ENCODE assay signal across 8 cellular contexts in genomic region chr22:38766076-38766777, GRCh38. TPM values are rescaled to one million over a fixed set of nuclear protein-coding genes. Genes with fewer than 3 reads are reported as not detected.
DNase-seq lines count a peak whose midpoint lies in the region; ATAC-seq and TF ChIP-seq lines count a peak whose summit lies in the region.

No MANE protein-coding gene starts in this region.

- POLR2A ChIA-PET in OCI-LY7 (lab: Charles Lee): no interaction called here

- peaks cover 6% of the 10 kb centered on the region for H3K4me1 Mint-ChIP-seq in CD14-positive monocyte

- no peak overlapping the region for H3K4me2 ChIP-seq in OCI-LY7 (ENCODE audit: low read length)

- H3K79me2 ChIP-seq in OCI-LY7 (ENCODE audit: insufficient read depth, low read depth, low read length): no peaks in the 10 kb centered on the region

- no peak overlapping the region for H3K4me3 Mint-ChIP-seq in CD14-positive monocyte

- H3K9me3 ChIP-seq in OCI-LY7 (ENCODE audit: low read length) (no peaks in the 10 kb centered on the region), psoas muscle (no peaks in the 10 kb centered on the region)

- ATAC-seq in left ventricle myocardium superior (peak; percentile 47), psoas muscle (peak; percentile 75 to 87 (median 84)), GM21723 (IDR thresholded peaks at IDR 0.05; ENCODE audit: unreplicated experiment) (no peak)

- no peaks in the 10 kb centered on the region for H3K27me3 ChIP-seq in psoas muscle (ENCODE audit: insufficient read depth in 3 of 3, low read length in 2 of 3)

- no peaks in the 10 kb centered on the region for H4K20me1 ChIP-seq in OCI-LY7 (ENCODE audit: insufficient read depth, low read length)

- no peak overlapping the region for H2AFZ ChIP-seq in OCI-LY7 (ENCODE audit: low read length)

- no peak overlapping the region for H3K27ac Mint-ChIP-seq in CD14-positive monocyte

- H3K36me3 Mint-ChIP-seq in CD14-positive monocyte: no peaks in the 10 kb centered on the region

- H3K4me1 ChIP-seq in OCI-LY7 (ENCODE audit: insufficient read depth, low read length, poor library complexity, severe bottlenecking): no peaks in the 10 kb centered on the region
- H3K4me1 ChIP-seq in psoas muscle: peaks cover 17% of the 10 kb centered on the region

- intact Hi-C loops in CD14-positive monocyte (cut with micrococcal nuclease): no loop called here
- intact Hi-C loops in OCI-LY7 (cut with micrococcal nuclease; ENCODE audit: unreplicated experiment): loop anchor here (5.0 kb wide), 2 partner anchors 91 to 356 kb away; no protein-coding TSS in a partner anchor
- intact Hi-C loops in left ventricle myocardium superior (cut with micrococcal nuclease): no loop called here
- intact Hi-C loops in psoas muscle (cut with DNase I): loop anchor here (5.0 to 10.0 kb wide), 3 partner anchors 79 to 366 kb away; partner anchors contain the start of gene NPTXR (in 1 of the 2)

- H3K36me3 ChIP-seq in OCI-LY7 (ENCODE audit: insufficient read depth, low read length) (no peaks in the 10 kb centered on the region), psoas muscle (ENCODE audit: insufficient read depth in 1 of 2, low read depth in 1 of 2) (no peaks in the 10 kb centered on the region)

- no TSS peak for BruUV-seq in OCI-LY7 (replicated peaks; lab: Mats Ljungman, UMichigan)

- H3K27me3 Mint-ChIP-seq in CD14-positive monocyte (ENCODE audit: low read depth in 3 of 3): peaks cover 1 to 5% (median 3%) of the 10 kb centered on the region in 3 donors

- no peak overlapping the region for H3K27ac ChIP-seq in OCI-LY7 (ENCODE audit: low read depth, low read length, poor library complexity, severe bottlenecking)
- no peak overlapping the region for H3K27ac ChIP-seq in psoas muscle

- peak; percentile 80 for TF ChIP-seq CTCF in CD14-positive monocyte (IDR thresholded peaks at IDR 0.05)
- peak; percentile 82 for TF ChIP-seq CTCF in OCI-LY7 (conservative IDR thresholded peaks at IDR 0.05; ENCODE audit: low read length)
- peak; percentile 76 for TF ChIP-seq CTCF in psoas muscle (IDR thresholded peaks at IDR 0.05)

- 29 to 36% (median 34%) methylated on average over 14 of the region's 14 CpGs for WGBS in psoas muscle, 3 donors

- DNase-seq in CD14-positive monocyte (ENCODE audit: low spot score) (no peak), GOT3 (lab: John Stamatoyannopoulos, UW) (peak; percentile 13), OCI-LY7 (ENCODE audit: low spot score) (peak; percentile 26), amniotic epithelial cell (ENCODE audit: low read depth) (peak; percentile 81), left ventricle myocardium superior (peak; percentile 59), psoas muscle (peak; percentile 71 to 84)
- no peak for DNase-seq in effector CD4-positive, alpha-beta T cell

- H3K4me3 ChIP-seq in OCI-LY7 (ENCODE audit: low read depth, low read length, poor library complexity, severe bottlenecking) (no peak overlapping the region), psoas muscle (no peak overlapping the region)

- peaks cover 0 to 3% (median 0%) of the 10 kb centered on the region in 7 donors for H3K9me3 Mint-ChIP-seq in CD14-positive monocyte

- CTCF ChIA-PET in OCI-LY7 (lab: Charles Lee; ENCODE audit: unreplicated experiment): no interaction called here

- H3K9me2 ChIP-seq in OCI-LY7 (ENCODE audit: insufficient read depth, low read length): no peaks in the 10 kb centered on the region

RNA-seq across cellular contexts. Expression of gene SUN2, which starts 10.4 kb away (rescaled TPM):
- polyA plus RNA-seq in CD14-positive monocyte (10 to 100 TPM; 95.8 to 97.8 TPM), psoas muscle (100 to 1,000 TPM in 1 of 3 donors, 10 to 100 TPM in 2; 64.9 to 142 (median 93.6) TPM)
- 59.1 and 67.6 TPM in 2 replicates for total RNA-seq in OCI-LY7 (2014; rRNA removed; shearing (Covaris generic))
- total RNA-seq in OCI-LY7 (2022) (80.2 and 95.7 TPM in 2 replicates), left ventricle myocardium superior (109 TPM), psoas muscle (100 to 1,000 TPM in 3 of 4 donors, 10 to 100 TPM in 1; 57.6 to 152 (median 106) TPM)

RNA-seq across cellular contexts. Expression of gene DNAL4, which starts 27.7 kb away (rescaled TPM):
- polyA plus RNA-seq in CD14-positive monocyte: 1 to 10 TPM; 8.9 to 9.3 TPM
- total RNA-seq in OCI-LY7 (2014; rRNA removed; shearing (Covaris generic)): 6.8 and 7.1 TPM in 2 replicates
- 6.4 and 6.6 TPM in 2 replicates for total RNA-seq in OCI-LY7 (2022)
- total RNA-seq in left ventricle myocardium superior: 11.6 TPM
- total RNA-seq in psoas muscle: 1 to 10 TPM; 3.5 to 6.4 (median 4.7) TPM
- polyA plus RNA-seq in psoas muscle: 10 to 100 TPM in 2 of 3 donors, 1 to 10 TPM in 1; 4.2 to 13.9 (median 11.8) TPM

Comparison
In these comparisons a context has a peak if more than half of its experiments do, and no peak if none do; other contexts are left out.
1. DNase-seq: peak in GOT3 (single experiment), OCI-LY7 (single experiment), amniotic epithelial cell (single experiment), left ventricle myocardium superior (single experiment) and psoas muscle (2 of 2); none in CD14-positive monocyte (single experiment) and effector CD4-positive, alpha-beta T cell (single experiment).
2. intact Hi-C loops: an anchor here in OCI-LY7 (5.0 kb wide) and psoas muscle (5.0 to 10.0 kb wide); none called in CD14-positive monocyte and left ventricle myocardium superior.
3. Peak in every context shown above with its lines, with median percentiles within 50 percentile points of each other: CTCF ChIP-seq.